Comparison of ENCODE assay signal across 8 cellular contexts in the genomic region with DNA sequence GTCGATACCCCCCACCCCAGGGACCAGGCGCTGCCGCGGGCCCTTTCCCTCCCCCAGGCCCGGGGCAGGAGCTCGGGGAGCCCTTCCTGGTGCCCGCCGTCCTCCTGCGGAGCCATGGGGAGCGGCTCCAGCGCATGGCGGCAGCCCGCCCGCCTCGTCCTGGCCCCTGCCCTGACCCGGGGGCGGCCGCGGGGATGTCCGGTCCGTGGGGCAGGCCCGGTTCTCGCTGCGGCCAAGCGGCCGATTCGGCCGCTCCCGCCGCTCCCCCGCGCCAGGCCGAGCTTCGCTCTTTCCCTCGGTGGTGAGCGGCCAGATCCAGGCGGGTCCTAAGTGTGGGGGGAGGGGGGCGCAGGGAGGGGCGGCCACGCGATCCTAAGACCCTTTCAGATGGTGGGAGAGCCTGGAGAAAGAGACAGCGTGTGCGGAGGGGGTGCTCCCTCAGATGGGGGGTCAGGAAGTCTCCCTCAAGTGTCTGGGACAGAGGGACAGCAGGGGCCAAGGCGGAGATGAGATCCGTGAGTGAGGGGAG. TPM values are rescaled to one million over a fixed set of nuclear protein-coding genes. Genes with fewer than 3 reads are reported as not detected.
A peak's percentile ranks its signal among the peaks of the same experiment; 100 is the strongest.
DNase-seq lines count a peak whose midpoint lies in the region; ATAC-seq, FAIRE-seq and TF ChIP-seq lines count a peak whose summit lies in the region.

No MANE protein-coding gene starts in this region.

- H3K27me3 ChIP-seq in lower lobe of right lung (ENCODE audit: low read depth) (no peaks in the 10 kb centered on the region), upper lobe of right lung (no peaks in the 10 kb centered on the region)

- CTCF ChIA-PET in A549 (lab: Yijun Ruan, JAX): interaction anchor here (0.6 to 2.4 kb wide), 5 partner anchors 11 to 292 kb away, joined by 3 to 14 read pairs (median 3); partner anchors contain the start of gene IMP3

- H3K4me3 ChIP-seq in A549 (peak overlapping the region; percentile 91), HFF-Myc (replicated peaks; ENCODE audit: low read depth, low read length) (peak overlapping the region; percentile 52), cardiac fibroblast (replicated peaks in 1 of 2; ENCODE audit: low read depth in 2 of 2, low read length in 2 of 2) (peak overlapping the region; percentile 64 to 91), lower lobe of right lung (peak overlapping the region; percentile 90), upper lobe of right lung (peak overlapping the region; percentile 97)

- no peak for TF ChIP-seq CTCF in A549 (IDR thresholded peaks at IDR 0.05)
- TF ChIP-seq CTCF in HFF-Myc (IDR thresholded peaks at IDR 0.05; ENCODE audit: low read depth, low read length, missing control alignments): no peak
- no peak for TF ChIP-seq CTCF in cardiac fibroblast (IDR thresholded peaks at IDR 0.05; ENCODE audit: low read depth, low read length)
- no peak for TF ChIP-seq CTCF in lower lobe of right lung (IDR thresholded peaks at IDR 0.05)
- no peak for TF ChIP-seq CTCF in upper lobe of right lung (IDR thresholded peaks at IDR 0.05)

- no peaks in the 10 kb centered on the region for H3K36me3 ChIP-seq in lower lobe of right lung
- no peaks in the 10 kb centered on the region for H3K36me3 ChIP-seq in upper lobe of right lung

- no peak for TF ChIP-seq RAD21 in A549 (conservative IDR thresholded peaks at IDR 0.05 in 1 of 2, IDR thresholded peaks at IDR 0.05 in 1 of 2)

- intact Hi-C loops in lower lobe of right lung (cut with DNase I) (no loop called here), upper lobe of right lung (cut with DNase I) (no loop called here)

- peak overlapping the region; percentile 95 to 96 for H3K27ac ChIP-seq in A549
- peak overlapping the region; percentile 81 for H3K27ac ChIP-seq in lower lobe of right lung
- peak overlapping the region; percentile 84 for H3K27ac ChIP-seq in upper lobe of right lung

- FAIRE-seq in A549 (lab: Jason Lieb, UNC): no peak
- FAIRE-seq in frontal cortex (lab: Jason Lieb, UNC): no peak

- no peak; the same call in 1 of the 2 replicates for TF ChIP-seq POLR2A in A549 (IDR thresholded peaks at IDR 0.05; ENCODE audit: low read length)

- 11% methylated on average over 14 of the region's 45 CpGs for WGBS in A549 (ENCODE audit: missing lambda C conversion rate)

- POLR2A ChIA-PET in A549 (lab: Yijun Ruan, JAX): interaction anchor here (0.6 to 2.5 kb wide), 4 partner anchors 8 to 20 kb away, joined by 3 to 13 read pairs (median 3); partner anchors contain the start of gene MAN2C1

- H3K4me2 ChIP-seq in A549: peak overlapping the region; percentile 100

- DNase-seq in A549 (ENCODE audit: low read depth in 1 of 2, low spot score in 1 of 2) (no peak), HFF-Myc (ENCODE audit: extremely low read depth, low read depth) (no peak), cardiac fibroblast (ENCODE audit: low read depth in 2 of 2) (no peak), lower lobe of right lung (peak; percentile 51), upper lobe of right lung (peak; percentile 73), frontal cortex (ENCODE audit: low spot score in 2 of 2) (no peak), UCSD-AML1 (lab: John Stamatoyannopoulos, UW; ENCODE audit: unreplicated experiment) (no peak), NCI-H345 (lab: John Stamatoyannopoulos, UW) (no peak)

- ATAC-seq in A549: peak; percentile 36 to 54
- peak; percentile 55 to 67 for ATAC-seq in lower lobe of right lung
- ATAC-seq in upper lobe of right lung: peak; percentile 48

- peaks cover 4% of the 10 kb centered on the region; the same call in 1 of the 3 replicates for H3K4me1 ChIP-seq in A549
- H3K4me1 ChIP-seq in lower lobe of right lung: peaks cover 28% of the 10 kb centered on the region
- H3K4me1 ChIP-seq in upper lobe of right lung: peaks cover 20% of the 10 kb centered on the region

- H3K9me3 ChIP-seq in A549: no peaks in the 10 kb centered on the region
- H3K9me3 ChIP-seq in lower lobe of right lung: no peaks in the 10 kb centered on the region
- H3K9me3 ChIP-seq in upper lobe of right lung: no peaks in the 10 kb centered on the region

- TF ChIP-seq EP300 in A549 (IDR thresholded peaks at IDR 0.05): no peak

TF ChIP-seq in A549, 52 proteins besides CTCF, POLR2A, EP300 and RAD21:
- TF ChIP-seq TP53 (CRISPR knock-in tag; IDR thresholded peaks at IDR 0.05) (no peak), FOSL2 (IDR thresholded peaks at IDR 0.05) (no peak), FOSL2 (CRISPR knock-in tag; IDR thresholded peaks at IDR 0.05) (no peak), JUNB (IDR thresholded peaks at IDR 0.05) (no peak), TFCP2L1 (CRISPR knock-in tag; IDR thresholded peaks at IDR 0.05) (0 out of 2 replicates have a peak, but pooled peaks have one; percentile 40), USF2 (IDR thresholded peaks at IDR 0.05) (no peak), MYC (IDR thresholded peaks at IDR 0.05; ENCODE audit: borderline replicate concordance, low read length) (no peak), HOXB5 (CRISPR knock-in tag; IDR thresholded peaks at IDR 0.05) (no peak), BHLHE40 (IDR thresholded peaks at IDR 0.05; ENCODE audit: low read depth, low read length) (no peak), SMC3 (IDR thresholded peaks at IDR 0.05) (no peak), GATA3 (IDR thresholded peaks at IDR 0.05; ENCODE audit: borderline replicate concordance) (no peak)
- TF ChIP-seq, protein P1, sequence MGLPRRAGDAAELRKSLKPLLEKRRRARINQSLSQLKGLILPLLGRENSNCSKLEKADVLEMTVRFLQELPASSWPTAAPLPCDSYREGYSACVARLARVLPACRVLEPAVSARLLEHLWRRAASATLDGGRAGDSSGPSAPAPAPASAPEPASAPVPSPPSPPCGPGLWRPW (IDR thresholded peaks at IDR 0.05): no peak
- TF ChIP-seq, protein P2, sequence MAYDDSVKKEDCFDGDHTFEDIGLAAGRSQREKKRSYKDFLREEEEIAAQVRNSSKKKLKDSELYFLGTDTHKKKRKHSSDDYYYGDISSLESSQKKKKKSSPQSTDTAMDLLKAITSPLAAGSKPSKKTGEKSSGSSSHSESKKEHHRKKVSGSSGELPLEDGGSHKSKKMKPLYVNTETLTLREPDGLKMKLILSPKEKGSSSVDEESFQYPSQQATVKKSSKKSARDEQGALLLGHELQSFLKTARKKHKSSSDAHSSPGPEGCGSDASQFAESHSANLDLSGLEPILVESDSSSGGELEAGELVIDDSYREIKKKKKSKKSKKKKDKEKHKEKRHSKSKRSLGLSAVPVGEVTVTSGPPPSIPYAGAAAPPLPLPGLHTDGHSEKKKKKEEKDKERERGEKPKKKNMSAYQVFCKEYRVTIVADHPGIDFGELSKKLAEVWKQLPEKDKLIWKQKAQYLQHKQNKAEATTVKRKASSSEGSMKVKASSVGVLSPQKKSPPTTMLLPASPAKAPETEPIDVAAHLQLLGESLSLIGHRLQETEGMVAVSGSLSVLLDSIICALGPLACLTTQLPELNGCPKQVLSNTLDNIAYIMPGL (CRISPR knock-in tag; IDR thresholded peaks at IDR 0.05; ENCODE audit: borderline replicate concordance): no peak
- TF ChIP-seq, protein P3, sequence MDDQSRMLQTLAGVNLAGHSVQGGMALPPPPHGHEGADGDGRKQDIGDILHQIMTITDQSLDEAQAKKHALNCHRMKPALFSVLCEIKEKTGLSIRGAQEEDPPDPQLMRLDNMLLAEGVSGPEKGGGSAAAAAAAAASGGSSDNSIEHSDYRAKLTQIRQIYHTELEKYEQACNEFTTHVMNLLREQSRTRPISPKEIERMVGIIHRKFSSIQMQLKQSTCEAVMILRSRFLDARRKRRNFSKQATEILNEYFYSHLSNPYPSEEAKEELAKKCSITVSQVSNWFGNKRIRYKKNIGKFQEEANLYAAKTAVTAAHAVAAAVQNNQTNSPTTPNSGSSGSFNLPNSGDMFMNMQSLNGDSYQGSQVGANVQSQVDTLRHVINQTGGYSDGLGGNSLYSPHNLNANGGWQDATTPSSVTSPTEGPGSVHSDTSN (IDR thresholded peaks at IDR 0.05): peak; percentile 54

RNA-seq across cellular contexts. Expression of gene NEIL1, which starts 1.3 kb away (rescaled TPM):
- 3.2 and 5.6 TPM in 2 replicates for polyA plus RNA-seq in A549 (2011; rRNA removed)
- polyA plus RNA-seq in A549 (2012; cell fraction: cytosol; rRNA removed): 3.0 and 3.5 TPM in 2 replicates
- 23.0 and 26.2 TPM in 2 replicates for polyA plus RNA-seq in A549 (2012; cell fraction: nucleus; rRNA removed)
- polyA plus RNA-seq in A549 (2017; fragmentation: RNase III; extraction: RNeasy Plus Mini Kit Qiagen cat#74134 plus additional on column Dnase treatment): 4.9 to 7.2 TPM (median 6.8 TPM) in 3 replicates
- polyA minus RNA-seq in A549 (2011; rRNA and poly(A)+ RNA removed): 0.58 and 1.9 TPM in 2 replicates
- total RNA-seq in lower lobe of right lung: 43.7 TPM
- 42.1 TPM for total RNA-seq in upper lobe of right lung
- total RNA-seq in frontal cortex: 21.6 TPM

RNA-seq across cellular contexts. Expression of gene COMMD4, which starts 12.2 kb away (rescaled TPM):
- polyA plus RNA-seq in A549 (2011; rRNA removed) (88.0 and 98.3 TPM in 2 replicates), A549 (2017; fragmentation: RNase III; extraction: RNeasy Plus Mini Kit Qiagen cat#74134 plus additional on column Dnase treatment) (203 to 222 TPM (median 220 TPM) in 3 replicates)
- polyA plus RNA-seq in A549 (2012; cell fraction: cytosol; rRNA removed): 396 and 403 TPM in 2 replicates
- polyA plus RNA-seq in A549 (2012; cell fraction: nucleus; rRNA removed): 402 and 454 TPM in 2 replicates
- 38.3 and 50.6 TPM in 2 replicates for polyA minus RNA-seq in A549 (2011; rRNA and poly(A)+ RNA removed)
- total RNA-seq in lower lobe of right lung (59.0 TPM), upper lobe of right lung (57.5 TPM), frontal cortex (21.2 TPM)

RNA-seq across cellular contexts. Expression of gene MAN2C1, which starts 20.3 kb away (rescaled TPM):
- 47.7 and 66.3 TPM in 2 replicates for polyA plus RNA-seq in A549 (2011; rRNA removed)
- polyA plus RNA-seq in A549 (2012; cell fraction: cytosol; rRNA removed): 62.7 and 70.5 TPM in 2 replicates
- polyA plus RNA-seq in A549 (2012; cell fraction: nucleus; rRNA removed): 983 and 1,042 TPM in 2 replicates
- 114 to 126 TPM (median 117 TPM) in 3 replicates for polyA plus RNA-seq in A549 (2017; fragmentation: RNase III; extraction: RNeasy Plus Mini Kit Qiagen cat#74134 plus additional on column Dnase treatment)
- polyA minus RNA-seq in A549 (2011; rRNA and poly(A)+ RNA removed): 91.7 and 99.0 TPM in 2 replicates
- total RNA-seq in lower lobe of right lung: 208 TPM
- total RNA-seq in upper lobe of right lung: 252 TPM
- total RNA-seq in frontal cortex: 58.7 TPM

Comparison
In these comparisons a context has a peak if more than half of its experiments do, and no peak if none do; other contexts are left out.
1. DNase-seq: peak in lower lobe of right lung (single experiment) and upper lobe of right lung (single experiment); none in A549 (0 of 2), HFF-Myc (single experiment), cardiac fibroblast (0 of 2), frontal cortex (0 of 2), UCSD-AML1 (single experiment) and NCI-H345 (single experiment).
2. Peak in every context shown above with its lines, with median percentiles within 50 percentile points of each other: ATAC-seq, H3K27ac ChIP-seq and H3K4me3 ChIP-seq.